In genomic region chr10:113916053-113916452, GRCh38 we compare ENCODE assay signal across 18 cellular contexts.
A peak's percentile ranks its signal among the peaks of the same experiment; 100 is the strongest.
DNase-seq lines count a peak whose midpoint lies in the region; ATAC-seq and TF ChIP-seq lines count a peak whose summit lies in the region.
"Had no signal": no experiment of that assay in that cellular context is flagged by ENCODE, and none has a peak within 500 bp of the region (broad histone marks: within the 10 kb centered on the region; RNA-seq: fewer than 3 reads in every experiment).

No MANE protein-coding gene starts in this region.

- in situ Hi-C loops in transverse colon (cut with MboI; ENCODE audit: low pct_ligation_motif_present in 1 of 4, low pct_unique_long_range_greater_than_20kb in 1 of 4, low sequenced_read_pairs in 3 of 4): no loop called here

- no peak overlapping the region for H3K4me3 ChIP-seq in SJSA1
- no peak overlapping the region for H3K4me3 ChIP-seq in transverse colon

- H3K36me3 ChIP-seq in SJSA1: peaks cover 9% of the 10 kb centered on the region
- H3K36me3 ChIP-seq in transverse colon: no peaks in the 10 kb centered on the region

- peak overlapping the region; percentile 37 for H3K27ac ChIP-seq in SJSA1
- H3K27ac ChIP-seq in foreskin keratinocyte: no peak overlapping the region
- H3K27ac ChIP-seq in transverse colon: no peak overlapping the region

- H3K27me3 ChIP-seq in SJSA1 (replicated peaks): no peaks in the 10 kb centered on the region
- H3K27me3 ChIP-seq in foreskin keratinocyte: no peaks in the 10 kb centered on the region
- no peaks in the 10 kb centered on the region for H3K27me3 ChIP-seq in transverse colon
- H3K27me3 ChIP-seq: BE2C had no signal

- H3K4me1 ChIP-seq in SJSA1 (replicated peaks) (peaks cover 22% of the 10 kb centered on the region), foreskin keratinocyte (peaks cover 4% of the 10 kb centered on the region), transverse colon (peaks cover 0 to 5% (median 2%) of the 10 kb centered on the region in 4 donors)
- H3K4me1 ChIP-seq: BE2C had no signal

- no peak for TF ChIP-seq EP300 in transverse colon (IDR thresholded peaks at IDR 0.05; ENCODE audit: low read depth)

- ATAC-seq in HG02870 (IDR thresholded peaks at IDR 0.05; ENCODE audit: unreplicated experiment): peak; percentile 43
- peak; percentile 27 for ATAC-seq in foreskin keratinocyte
- no peak for ATAC-seq in HG02981 (IDR thresholded peaks at IDR 0.05; ENCODE audit: unreplicated experiment)
- ATAC-seq: SK-N-SH treated with all-trans-retinoic acid at 6 μM for 48 hours had no signal

- no peaks in the 10 kb centered on the region for H3K9me3 ChIP-seq in SJSA1 (replicated peaks)
- no peaks in the 10 kb centered on the region for H3K9me3 ChIP-seq in transverse colon
- H3K9me3 ChIP-seq: BE2C had no signal

- no peak for TF ChIP-seq POLR2A in transverse colon (IDR thresholded peaks at IDR 0.05)

- TF ChIP-seq CTCF in foreskin keratinocyte (conservative IDR thresholded peaks at IDR 0.05): no peak
- TF ChIP-seq CTCF in transverse colon (IDR thresholded peaks at IDR 0.05): no peak

- peak in 1 of 2 experiments; percentile 66 for DNase-seq in SJSA1 (ENCODE audit: low read depth in 1 of 2, low spot score in 2 of 2)
- no peak for DNase-seq in foreskin keratinocyte
- DNase-seq in renal cortical epithelial cell (ENCODE audit: low read depth): peak; percentile 10
- no peak for DNase-seq in NCI-H2107 treated with DMSO at 0.1 percent for 48 hours (lab: John Stamatoyannopoulos, UW; ENCODE audit: unreplicated experiment)
- no peak for DNase-seq in transverse colon
- DNase-seq: BE2C, COR-L47, DMS79, NCI-H1105, NCI-H2029 treated with DMSO at 0.1 percent for 48 hours, NCI-H2171 treated with DMSO at 0.1 percent for 48 hours, NCI-H524 treated with DMSO at 0.1 percent for 48 hours, OCI-M1, RPMI8226, SIG-M5 had no signal

- intact Hi-C loops in transverse colon (cut with DNase I; ENCODE audit: low total_unique reads): no loop called here

- 80 to 89% methylated on average over 2 of the region's 2 CpGs for WGBS in transverse colon (ENCODE audit: low coverage in 1 of 2), 2 donors
